In the genomic region with DNA sequence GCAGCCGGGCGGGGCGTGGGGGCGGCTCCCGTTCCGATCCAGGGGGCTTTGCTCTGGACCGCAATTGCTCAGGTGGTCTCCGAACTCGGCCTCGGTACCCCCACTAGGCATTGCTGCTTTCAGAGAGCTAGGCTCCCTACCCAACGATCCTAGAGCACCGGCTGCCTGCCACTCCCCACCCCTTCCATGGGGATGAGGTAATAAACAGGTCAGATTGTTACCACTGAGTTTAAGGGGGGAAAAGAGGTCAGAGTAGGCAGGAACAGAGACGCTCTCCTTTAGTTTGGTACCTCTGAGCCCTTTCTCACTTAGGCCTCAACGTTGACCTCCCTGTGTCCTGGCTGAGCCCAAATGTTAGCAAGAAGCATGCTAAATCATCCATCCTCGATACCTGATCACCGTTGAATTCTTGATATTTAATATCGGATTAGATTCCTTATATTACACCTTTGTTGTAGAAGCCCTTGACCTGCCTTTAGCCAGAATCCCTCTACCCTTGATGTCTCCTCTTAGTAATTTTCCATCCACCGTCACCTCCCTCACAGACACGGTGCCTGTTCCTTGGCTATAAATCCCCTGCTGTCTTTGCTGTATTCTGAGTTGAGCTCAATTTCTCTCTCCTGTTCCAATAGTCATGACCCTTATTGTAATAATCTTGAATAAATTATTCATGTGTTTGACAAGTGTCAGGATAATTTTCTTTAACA, we compare ENCODE assay signal across 8 cellular contexts. TPM values are rescaled to one million over a fixed set of nuclear protein-coding genes. Genes with fewer than 3 reads are reported as not detected.
A peak's percentile ranks its signal among the peaks of the same experiment; 100 is the strongest.
DNase-seq lines count a peak whose midpoint lies in the region; ATAC-seq and TF ChIP-seq lines count a peak whose summit lies in the region.

No MANE protein-coding gene starts in this region.

- WGBS in adrenal gland, 4 donors = 8 to 18% (median 10%) methylated on average over 7 to 19 of the region's 19 CpGs

- peaks cover 32% of the 10 kb centered on the region for H3K4me1 Mint-ChIP-seq in stimulated activated memory B cell treated with anti-CD40 and anti-IgM and Interleukin-4, amounts not matched to agents 10 μg/mL and 1 μg/mL and 100 μg/mL, for 72 hours

- no peaks in the 10 kb centered on the region for H3K27me3 ChIP-seq in ACC112 (ENCODE audit: insufficient read depth, low read length)
- no peaks in the 10 kb centered on the region for H3K27me3 ChIP-seq in adrenal gland
- H3K27me3 ChIP-seq in iPS-20b (ENCODE audit: insufficient read depth, low read length) = no peaks in the 10 kb centered on the region

- no peaks in the 10 kb centered on the region for H3K36me3 ChIP-seq in ACC112 (ENCODE audit: insufficient read depth, low read length)
- no peaks in the 10 kb centered on the region for H3K36me3 ChIP-seq in adrenal gland (replicated peaks in 1 of 2)
- H3K36me3 ChIP-seq in iPS-20b (ENCODE audit: insufficient read depth, low read depth, low read length) = peaks cover 8% of the 10 kb centered on the region; the same call in 1 of the 2 replicates

- H3K36me3 Mint-ChIP-seq in stimulated activated memory B cell treated with anti-CD40 and anti-IgM and Interleukin-4, amounts not matched to agents 10 μg/mL and 1 μg/mL and 100 μg/mL, for 72 hours = peaks cover 10% of the 10 kb centered on the region

- H3K79me2 ChIP-seq in ACC112 (ENCODE audit: control insufficient read depth, insufficient read depth, low read length, unreplicated experiment) = peaks cover 33% of the 10 kb centered on the region

- peak overlapping the region; percentile 85 for H3K4me3 ChIP-seq in ACC112 (ENCODE audit: low read depth, low read length)
- H3K4me3 ChIP-seq in adrenal gland = peak overlapping the region; percentile 68 to 98 (median 83)
- H3K4me3 ChIP-seq in iPS-20b (ENCODE audit: low read length) = peak overlapping the region; percentile 90

- peak in 1 of 6 experiments; percentile 7 for TF ChIP-seq CTCF in adrenal gland (IDR thresholded peaks at IDR 0.05)

- peak; percentile 4 for ATAC-seq in GM19023 (IDR thresholded peaks at IDR 0.05; ENCODE audit: unreplicated experiment)
- ATAC-seq in HG03571 (IDR thresholded peaks at IDR 0.05; ENCODE audit: unreplicated experiment) = peak; percentile 2
- ATAC-seq in stimulated activated memory B cell treated with anti-CD40 and anti-IgM and Interleukin-4, amounts not matched to agents 10 μg/mL and 1 μg/mL and 100 μg/mL, for 72 hours = no peak

- no peaks in the 10 kb centered on the region for H3K27me3 Mint-ChIP-seq in stimulated activated memory B cell treated with anti-CD40 and anti-IgM and Interleukin-4, amounts not matched to agents 10 μg/mL and 1 μg/mL and 100 μg/mL, for 72 hours

- DNase-seq in adrenal gland = peak in 3 of 7 donors; percentile 12 to 55 (median 13)
- no peak for DNase-seq in mucosa of gallbladder (ENCODE audit: low spot score)
- DNase-seq in NCI-H446 treated with DMSO at 0.1 percent for 48 hours (lab: John Stamatoyannopoulos, UW) = no peak

- H3K4me1 ChIP-seq in ACC112 (ENCODE audit: control insufficient read depth, insufficient read depth, low read length, unreplicated experiment) = peaks cover 18% of the 10 kb centered on the region
- peaks cover 7 to 14% of the 10 kb centered on the region in 2 donors for H3K4me1 ChIP-seq in adrenal gland (replicated peaks in 1 of 2)
- peaks cover 23% of the 10 kb centered on the region; the same call in 1 of the 2 replicates for H3K4me1 ChIP-seq in iPS-20b (ENCODE audit: insufficient read depth, low read length)

- H3K27ac ChIP-seq in ACC112 (ENCODE audit: low read depth, low read length) (peak overlapping the region; percentile 90; the same call in 1 of the 2 replicates), adrenal gland (peak overlapping the region in 4 of 5 donors; percentile 91 to 95 (median 92)), iPS-20b (ENCODE audit: low read length) (peak overlapping the region; percentile 13)

- no peaks in the 10 kb centered on the region for H3K9me3 ChIP-seq in adrenal gland (replicated peaks in 1 of 3)
- no peaks in the 10 kb centered on the region for H3K9me3 ChIP-seq in iPS-20b (ENCODE audit: insufficient read depth, low read depth, low read length)

- no peaks in the 10 kb centered on the region for H3K9me3 Mint-ChIP-seq in stimulated activated memory B cell treated with anti-CD40 and anti-IgM and Interleukin-4, amounts not matched to agents 10 μg/mL and 1 μg/mL and 100 μg/mL, for 72 hours

- intact Hi-C loops in adrenal gland (cut with DNase I) = loop anchor here in 1 of 2 donors (10.0 kb wide), 1 partner anchor 149 kb away; no protein-coding TSS in a partner anchor

- peak overlapping the region; percentile 90 for H2AFZ ChIP-seq in ACC112 (ENCODE audit: low read length, unreplicated experiment)

- peak overlapping the region; percentile 94 for H3K27ac Mint-ChIP-seq in stimulated activated memory B cell treated with anti-CD40 and anti-IgM and Interleukin-4, amounts not matched to agents 10 μg/mL and 1 μg/mL and 100 μg/mL, for 72 hours

- peak overlapping the region; percentile 73; the same call in 1 of the 2 replicates for H3K9ac ChIP-seq in iPS-20b (ENCODE audit: low read depth, low read length)

- H3K4me3 Mint-ChIP-seq in stimulated activated memory B cell treated with anti-CD40 and anti-IgM and Interleukin-4, amounts not matched to agents 10 μg/mL and 1 μg/mL and 100 μg/mL, for 72 hours = peak overlapping the region; percentile 89

- TF ChIP-seq POLR2A in adrenal gland (IDR thresholded peaks at IDR 0.05) = no peak

RNA-seq across cellular contexts. Expression of a gene that starts 0.6 kb away (rescaled TPM):
- total RNA-seq in adrenal gland (100 to 1,000 TPM in 5 of 8 donors, 10 to 100 TPM in 3; 80.8 to 716 (median 183) TPM), mucosa of gallbladder (146 TPM)
- 100 to 1,000 TPM in 2 of 3 donors, 10 to 100 TPM in 1; 60.3 to 138 (median 130) TPM for polyA plus RNA-seq in adrenal gland

Comparison
In these comparisons a context has a peak if more than half of its experiments do, and no peak if none do; other contexts are left out.
1. H3K27ac ChIP-seq: peak in every context shown above with its lines; median percentile 92 in adrenal gland; 90 in ACC112; 13 in iPS-20b.